8 cellular contexts compared by ENCODE assay signal in the genomic region with DNA sequence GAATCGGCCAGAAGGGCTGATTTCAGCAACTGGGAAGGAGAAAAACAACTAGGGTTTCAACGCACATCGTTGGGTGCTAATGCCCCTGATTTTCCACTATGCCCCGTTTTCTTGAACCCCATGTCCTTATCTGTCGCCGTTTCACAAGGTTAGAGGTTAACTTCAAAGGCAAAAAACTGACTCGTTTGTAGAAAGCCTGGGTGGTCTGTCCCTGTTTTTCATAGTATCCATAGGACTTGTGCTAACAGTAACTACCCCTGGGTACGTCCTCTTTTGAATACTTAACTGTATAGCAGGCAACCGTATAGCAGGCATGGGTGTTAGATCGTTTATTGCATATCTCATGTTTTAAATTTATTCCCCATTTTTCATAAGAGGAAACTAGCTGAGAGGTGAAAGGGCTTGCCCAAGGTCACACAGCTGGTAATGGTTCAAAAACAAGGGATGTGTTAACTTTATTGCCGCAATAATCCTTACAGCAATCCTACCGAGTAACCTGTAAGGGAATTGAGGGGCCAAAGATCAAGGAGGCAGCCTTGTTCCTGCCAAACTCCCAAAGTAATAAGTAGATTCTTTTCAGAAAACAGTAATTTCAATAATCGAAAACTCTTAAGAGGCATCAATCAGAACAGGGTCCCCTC. TPM values are rescaled to one million over a fixed set of nuclear protein-coding genes. Genes with fewer than 3 reads are reported as not detected.
A peak's percentile ranks its signal among the peaks of the same experiment; 100 is the strongest.
DNase-seq lines count a peak whose midpoint lies in the region; ATAC-seq lines count a peak whose summit lies in the region.

No MANE protein-coding gene starts in this region.

- H3K9me3 ChIP-seq in thymus (ENCODE audit: control insufficient read depth): no peaks in the 10 kb centered on the region

- peak overlapping the region; percentile 91 for H3K27ac Mint-ChIP-seq in activated CD8-positive, alpha-beta memory T cell treated with anti-CD3 and anti-CD28 coated beads, Interleukin-2, amount 10 ng/mL, durations not matched to agents 7 days and 5 days
- peak overlapping the region; percentile 93 for H3K27ac Mint-ChIP-seq in activated T-helper 2 cell treated with anti-CD3 and anti-CD28 coated beads, Interferon-gamma antibody, Interleukin-2, Interleukin-4, amounts not matched to agents 10 μg/mL and 5 μg/mL and 100 μg/mL, durations not matched to agents 14 hours and 24 hours and 36 hours

- peaks cover 23% of the 10 kb centered on the region for H3K4me1 ChIP-seq in thymus (ENCODE audit: control insufficient read depth, insufficient read depth, low read length)

- H3K9me3 Mint-ChIP-seq in activated CD8-positive, alpha-beta memory T cell treated with anti-CD3 and anti-CD28 coated beads, Interleukin-2, amount 10 ng/mL, durations not matched to agents 7 days and 5 days (ENCODE audit: low read depth): no peaks in the 10 kb centered on the region
- H3K9me3 Mint-ChIP-seq in activated T-helper 2 cell treated with anti-CD3 and anti-CD28 coated beads, Interferon-gamma antibody, Interleukin-2, Interleukin-4, amounts not matched to agents 10 μg/mL and 5 μg/mL and 100 μg/mL, durations not matched to agents 14 hours and 24 hours and 36 hours: no peaks in the 10 kb centered on the region

- intact Hi-C loops in activated T-helper 2 cell treated with anti-CD3 and anti-CD28 coated beads, Interferon-gamma antibody, Interleukin-2, Interleukin-4, amounts not matched to agents 10 μg/mL and 5 μg/mL and 100 μg/mL, durations not matched to agents 14 hours and 24 hours and 36 hours (cut with micrococcal nuclease): loop anchor here (10.0 kb wide), 1 partner anchor 267 kb away; no protein-coding TSS in a partner anchor

- no peaks in the 10 kb centered on the region for H3K27me3 Mint-ChIP-seq in activated CD8-positive, alpha-beta memory T cell treated with anti-CD3 and anti-CD28 coated beads, Interleukin-2, amount 10 ng/mL, durations not matched to agents 7 days and 5 days
- H3K27me3 Mint-ChIP-seq in activated T-helper 2 cell treated with anti-CD3 and anti-CD28 coated beads, Interferon-gamma antibody, Interleukin-2, Interleukin-4, amounts not matched to agents 10 μg/mL and 5 μg/mL and 100 μg/mL, durations not matched to agents 14 hours and 24 hours and 36 hours (ENCODE audit: low read depth): no peaks in the 10 kb centered on the region

- no peak for DNase-seq in activated CD8-positive, alpha-beta memory T cell treated with anti-CD3 and anti-CD28 coated beads, Interleukin-2, amount 10 ng/mL, durations not matched to agents 7 days and 5 days
- DNase-seq in activated CD8-positive, alpha-beta memory T cell treated with anti-CD3 and anti-CD28 coated beads, Interleukin-2, amount 50 U/mL, for 48 hours: no peak
- no peak for DNase-seq in activated T-helper 2 cell treated with anti-CD3 and anti-CD28 coated beads, Interferon-gamma antibody, Interleukin-2, Interleukin-4, amounts not matched to agents 10 μg/mL and 5 μg/mL and 100 μg/mL, durations not matched to agents 14 hours and 24 hours and 36 hours (ENCODE audit: low spot score)
- no peak for DNase-seq in ACHN

- H3K27ac ChIP-seq in layer of hippocampus (ENCODE audit: low read depth, low read length) (peak overlapping the region; percentile 85), thymus (ENCODE audit: low read depth) (peak overlapping the region; percentile 91)

- H3K36me3 Mint-ChIP-seq in activated CD8-positive, alpha-beta memory T cell treated with anti-CD3 and anti-CD28 coated beads, Interleukin-2, amount 10 ng/mL, durations not matched to agents 7 days and 5 days: peaks cover 11% of the 10 kb centered on the region
- peaks cover 9% of the 10 kb centered on the region for H3K36me3 Mint-ChIP-seq in activated T-helper 2 cell treated with anti-CD3 and anti-CD28 coated beads, Interferon-gamma antibody, Interleukin-2, Interleukin-4, amounts not matched to agents 10 μg/mL and 5 μg/mL and 100 μg/mL, durations not matched to agents 14 hours and 24 hours and 36 hours (ENCODE audit: low read depth)

- no peak for ATAC-seq in activated CD8-positive, alpha-beta memory T cell treated with anti-CD3 and anti-CD28 coated beads, Interleukin-2, amount 10 ng/mL, durations not matched to agents 7 days and 5 days
- ATAC-seq in HG02610 (IDR thresholded peaks at IDR 0.05; ENCODE audit: unreplicated experiment) (no peak), GM18909 (IDR thresholded peaks at IDR 0.05; ENCODE audit: poor library complexity, unreplicated experiment) (no peak)

- no peaks in the 10 kb centered on the region for H3K36me3 ChIP-seq in thymus (ENCODE audit: control insufficient read depth, insufficient read depth)

- H3K27me3 ChIP-seq in layer of hippocampus (ENCODE audit: control insufficient read depth, insufficient read depth, low read length) (no peaks in the 10 kb centered on the region), thymus (ENCODE audit: control insufficient read depth, insufficient read depth) (no peaks in the 10 kb centered on the region)

- H3K4me1 Mint-ChIP-seq in activated CD8-positive, alpha-beta memory T cell treated with anti-CD3 and anti-CD28 coated beads, Interleukin-2, amount 10 ng/mL, durations not matched to agents 7 days and 5 days: peaks cover 63% of the 10 kb centered on the region
- peaks cover 71% of the 10 kb centered on the region for H3K4me1 Mint-ChIP-seq in activated T-helper 2 cell treated with anti-CD3 and anti-CD28 coated beads, Interferon-gamma antibody, Interleukin-2, Interleukin-4, amounts not matched to agents 10 μg/mL and 5 μg/mL and 100 μg/mL, durations not matched to agents 14 hours and 24 hours and 36 hours (ENCODE audit: low read depth)

- 27% methylated on average over 13 of the region's 13 CpGs for WGBS in thymus

- peak overlapping the region; percentile 79 for H3K4me3 ChIP-seq in thymus (ENCODE audit: low read length)

- CTCF ChIA-PET in activated CD8-positive, alpha-beta memory T cell treated with anti-CD3 and anti-CD28 coated beads, Interleukin-2, amount 10 ng/mL, durations not matched to agents 7 days and 5 days (lab: Charles Lee): interaction anchor here (0.6 to 4.8 kb wide), 14 partner anchors 8 to 105 kb away, joined by 3 to 24 read pairs (median 5); no protein-coding TSS in a partner anchor

- peak overlapping the region; percentile 81 for H3K4me3 Mint-ChIP-seq in activated CD8-positive, alpha-beta memory T cell treated with anti-CD3 and anti-CD28 coated beads, Interleukin-2, amount 10 ng/mL, durations not matched to agents 7 days and 5 days
- peak overlapping the region; percentile 88 for H3K4me3 Mint-ChIP-seq in activated T-helper 2 cell treated with anti-CD3 and anti-CD28 coated beads, Interferon-gamma antibody, Interleukin-2, Interleukin-4, amounts not matched to agents 10 μg/mL and 5 μg/mL and 100 μg/mL, durations not matched to agents 14 hours and 24 hours and 36 hours (ENCODE audit: low read depth)

- in situ Hi-C loops in ACHN (cut with HindIII; ENCODE audit: low pct_ligation_motif_present, low pct_unique_long_range_greater_than_20kb, low sequenced_read_pairs): no loop called here

RNA-seq across cellular contexts. Expression of a gene that starts 0.9 kb away (rescaled TPM):
- 10 to 100 TPM; 57.4 to 72.0 TPM for total RNA-seq in activated CD8-positive, alpha-beta memory T cell treated with anti-CD3 and anti-CD28 coated beads, Interleukin-2, amount 10 ng/mL, durations not matched to agents 7 days and 5 days
- total RNA-seq in activated T-helper 2 cell treated with anti-CD3 and anti-CD28 coated beads, Interferon-gamma antibody, Interleukin-2, Interleukin-4, amounts not matched to agents 10 μg/mL and 5 μg/mL and 100 μg/mL, durations not matched to agents 14 hours and 24 hours and 36 hours: 42.0 and 44.6 TPM in 2 replicates
- 24.4 TPM for polyA plus RNA-seq in thymus
